ENCODE assay signal across 38 cellular contexts in the genomic region with DNA sequence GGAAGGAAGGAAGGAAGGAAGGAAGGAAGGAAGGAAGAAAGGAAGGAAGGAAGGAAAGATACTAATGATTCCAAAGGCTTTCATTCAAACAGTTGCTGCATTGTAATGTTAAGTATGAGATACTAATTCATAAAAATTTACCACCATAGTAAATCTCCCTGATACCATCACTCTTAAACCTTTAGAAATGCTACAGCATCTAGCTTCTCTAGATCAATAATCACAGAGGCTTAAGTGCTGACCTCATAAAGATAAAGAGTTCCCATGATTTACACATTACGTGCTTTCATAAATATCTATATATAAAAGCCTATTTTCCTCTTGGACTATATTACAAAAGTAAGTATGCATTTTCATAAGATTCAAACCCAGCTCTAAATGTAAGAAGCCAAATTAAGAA. TPM values are rescaled to one million over a fixed set of nuclear protein-coding genes. Genes with fewer than 3 reads are reported as not detected.
"Had no signal": no experiment of that assay in that cellular context is flagged by ENCODE, and none has a peak within 500 bp of the region (broad histone marks: within the 10 kb centered on the region; RNA-seq: fewer than 3 reads in every experiment).

No MANE protein-coding gene starts in this region.

- H3K9me3 ChIP-seq: adrenal gland, ascending aorta, body of pancreas, breast epithelium had no signal

- H3K27me3 ChIP-seq: ascending aorta, body of pancreas, brain microvascular endothelial cell, cardiac muscle cell had no signal

- ATAC-seq: activated naive CD4-positive, alpha-beta T cell treated with anti-CD3 and anti-CD28 coated beads, Interleukin-2, amount 50 U/mL, for 72 hours; activated naive CD8-positive, alpha-beta T cell treated with anti-CD3 and anti-CD28 coated beads, Interleukin-2, amount 50 U/mL, for 24 hours; activated T-cell treated with anti-CD3 and anti-CD28 coated beads, Interleukin-2, amount 50 U/mL, for 4 hours; activated T-cell treated with anti-CD3 and anti-CD28 coated beads, Interleukin-2, amount 50 U/mL, for 72 hours; activated T-helper 17 cell treated with anti-CD3 and anti-CD28 coated beads, Interleukin-2, amount 50 U/mL, for 72 hours; body of pancreas had no signal

- DNase-seq: activated effector memory CD4-positive, alpha-beta T cell treated with anti-CD3 and anti-CD28 coated beads, Interleukin-2, amount 50 U/mL, for 16 hours; activated effector memory CD4-positive, alpha-beta T cell treated with Interleukin-2 at 50 U/mL for 16 hours; activated gamma-delta T cell; activated gamma-delta T cell treated with Interleukin-2 at 50 U/mL for 16 hours; activated naive CD4-positive, alpha-beta T cell; activated naive CD4-positive, alpha-beta T cell treated with anti-CD3 and anti-CD28 coated beads for 36 hours; activated naive CD4-positive, alpha-beta T cell treated with anti-CD3 and anti-CD28 coated beads, Interleukin-2, amount 10 ng/mL, durations not matched to agents 7 days and 5 days; activated naive CD4-positive, alpha-beta T cell treated with anti-CD3 and anti-CD28 coated beads, Interleukin-2, amount 50 U/mL, for 16 hours; activated naive CD4-positive, alpha-beta T cell treated with Interleukin-2 at 50 U/mL for 16 hours; activated naive CD8-positive, alpha-beta T cell treated with anti-CD3 and anti-CD28 coated beads for 36 hours; activated naive CD8-positive, alpha-beta T cell treated with anti-CD3 and anti-CD28 coated beads, Interleukin-2, amount 10 ng/mL, durations not matched to agents 7 days and 5 days; activated naive CD8-positive, alpha-beta T cell treated with anti-CD3 and anti-CD28 coated beads, Interleukin-2, amount 50 U/mL, for 24 hours; activated T-cell treated with anti-CD3 and anti-CD28 coated beads, Interleukin-2, amount 50 U/mL, for 24 hours; activated T-cell treated with anti-CD3 and anti-CD28 coated beads, Interleukin-2, amount 50 U/mL, for 4 hours; activated T-cell treated with anti-CD3 and anti-CD28 coated beads, Interleukin-2, amount 50 U/mL, for 48 hours; activated T-cell treated with anti-CD3 and anti-CD28 coated beads, Interleukin-2, amount 50 U/mL, for 72 hours; adrenal gland; amniotic stem cell; amygdala; anterior cingulate cortex; aorta; body of pancreas; brain microvascular endothelial cell; caudate nucleus; central memory CD4-positive, alpha-beta T cell; cerebellar nuclear complex had no signal

- H3K27ac ChIP-seq: adrenal gland, ascending aorta, body of pancreas, brain microvascular endothelial cell, breast epithelium, cardiac muscle cell had no signal

- H3K4me1 ChIP-seq: adrenal gland, ascending aorta, body of pancreas, breast epithelium had no signal

- H3K36me3 ChIP-seq: adrenal gland, ascending aorta, brain microvascular endothelial cell, breast epithelium, cardiac muscle cell had no signal

- H3K4me3 ChIP-seq: adrenal gland, ascending aorta, body of pancreas, breast epithelium, cardiac muscle cell had no signal

RNA-seq across cellular contexts. Expression of a gene that starts 36.4 kb away (rescaled TPM):
- total RNA-seq: activated naive CD4-positive, alpha-beta T cell treated with anti-CD3 and anti-CD28 coated beads for 36 hours; activated naive CD4-positive, alpha-beta T cell treated with anti-CD3 and anti-CD28 coated beads, Interleukin-2, amount 50 U/mL, for 72 hours; activated naive CD8-positive, alpha-beta T cell treated with anti-CD3 and anti-CD28 coated beads for 36 hours; activated naive CD8-positive, alpha-beta T cell treated with anti-CD3 and anti-CD28 coated beads, Interleukin-2, amount 10 ng/mL, durations not matched to agents 7 days and 5 days; activated T-cell treated with anti-CD3 and anti-CD28 coated beads, Interleukin-2, amount 50 U/mL, for 72 hours; activated T-helper 1 cell treated with anti-CD3 and anti-CD28 coated beads, Interleukin-12 subunit alpha, Interleukin-12 subunit beta, Interleukin-2, Interleukin-4 antibody, amounts not matched to agents 30 ng/mL and 10 ng/mL and 1 ng/mL, durations not matched to agents 14 hours and 24 hours and 36 hours; activated T-helper 17 cell treated with anti-CD3 and anti-CD28 coated beads, Interleukin-2, amount 50 U/mL, for 72 hours; activated T-helper 2 cell treated with anti-CD3 and anti-CD28 coated beads, Interferon-gamma antibody, Interleukin-2, Interleukin-4, amounts not matched to agents 10 μg/mL and 5 μg/mL and 100 μg/mL, durations not matched to agents 14 hours and 24 hours and 36 hours; aorta; astrocyte; body of pancreas; breast epithelium; bronchial epithelial cell; cardiac muscle cell; cardiac septum; cerebellum; chondrocyte had no signal
